Comparison of ENCODE assay signal across 22 cellular contexts in genomic region chr3:21357241-21357640, GRCh38.
"Had no signal": no experiment of that assay in that cellular context is flagged by ENCODE, and none has a peak within 500 bp of the region (broad histone marks: within the 10 kb centered on the region; RNA-seq: fewer than 3 reads in every experiment).

No MANE protein-coding gene starts in this region.

- H3K27me3 Mint-ChIP-seq: activated B cell treated with CpG ODN at 0.5 μM for 24 hours; activated CD4-positive, alpha-beta memory T cell treated with anti-CD3 and anti-CD28 coated beads, Interleukin-2, amount 10 ng/mL, durations not matched to agents 7 days and 5 days; activated naive CD4-positive, alpha-beta T cell treated with anti-CD3 and anti-CD28 coated beads, Interleukin-2, amount 10 ng/mL, durations not matched to agents 7 days and 5 days; activated naive CD8-positive, alpha-beta T cell treated with anti-CD3 and anti-CD28 coated beads for 36 hours; activated T-helper 17 cell treated with anti-CD3 and anti-CD28 coated beads, Interleukin-2, amount 50 U/mL, for 72 hours; T-helper 17 cell had no signal

- H3K36me3 Mint-ChIP-seq: activated naive CD4-positive, alpha-beta T cell treated with anti-CD3 and anti-CD28 coated beads, Interleukin-2, amount 10 ng/mL, durations not matched to agents 7 days and 5 days; activated naive CD8-positive, alpha-beta T cell treated with anti-CD3 and anti-CD28 coated beads for 36 hours had no signal

- DNase-seq: activated B cell treated with CpG ODN at 0.5 μM for 24 hours; activated CD4-positive, alpha-beta memory T cell treated with anti-CD3 and anti-CD28 coated beads, Interleukin-2, amount 10 ng/mL, durations not matched to agents 7 days and 5 days; activated CD4-positive, alpha-beta T cell treated with anti-CD3 and anti-CD28 coated beads, Interleukin-2, amount 50 U/mL, for 1 hour; activated gamma-delta T cell treated with Interleukin-2 at 50 U/mL for 16 hours; activated naive CD4-positive, alpha-beta T cell treated with anti-CD3 and anti-CD28 coated beads, Interleukin-2, amount 10 ng/mL, durations not matched to agents 7 days and 5 days; activated naive CD8-positive, alpha-beta T cell treated with anti-CD3 and anti-CD28 coated beads for 36 hours; activated T-cell treated with anti-CD3 and anti-CD28 coated beads for 4 hours; activated T-cell treated with anti-CD3 and anti-CD28 coated beads, Interleukin-2, amount 50 U/mL, for 48 hours; adrenal gland; anterior cingulate cortex; Karpas-422; NCI-H1105 treated with DMSO at 0.1 percent for 48 hours; NCI-H1436 treated with DMSO at 0.1 percent for 48 hours; NCI-H187; NCI-H2081; NCI-H446; NCI-H524; PC-3; SIG-M5; T-helper 17 cell; T-helper 9 cell had no signal

- H3K27me3 ChIP-seq: adrenal gland had no signal

- H3K4me1 Mint-ChIP-seq: activated B cell treated with CpG ODN at 0.5 μM for 24 hours; activated CD4-positive, alpha-beta memory T cell treated with anti-CD3 and anti-CD28 coated beads, Interleukin-2, amount 10 ng/mL, durations not matched to agents 7 days and 5 days; activated naive CD4-positive, alpha-beta T cell treated with anti-CD3 and anti-CD28 coated beads, Interleukin-2, amount 10 ng/mL, durations not matched to agents 7 days and 5 days; activated naive CD8-positive, alpha-beta T cell treated with anti-CD3 and anti-CD28 coated beads for 36 hours; activated T-helper 17 cell treated with anti-CD3 and anti-CD28 coated beads, Interleukin-2, amount 50 U/mL, for 72 hours; T-helper 17 cell had no signal

- H3K27ac ChIP-seq: adrenal gland had no signal

- ATAC-seq: activated T-helper 17 cell treated with anti-CD3 and anti-CD28 coated beads, Interleukin-2, amount 50 U/mL, for 72 hours; PC-3; T-helper 17 cell had no signal

- H3K4me1 ChIP-seq: adrenal gland had no signal

- H3K36me3 ChIP-seq: adrenal gland had no signal

- H3K4me3 ChIP-seq: adrenal gland had no signal

- H3K4me3 Mint-ChIP-seq: activated B cell treated with CpG ODN at 0.5 μM for 24 hours; activated CD4-positive, alpha-beta memory T cell treated with anti-CD3 and anti-CD28 coated beads, Interleukin-2, amount 10 ng/mL, durations not matched to agents 7 days and 5 days; activated naive CD4-positive, alpha-beta T cell treated with anti-CD3 and anti-CD28 coated beads, Interleukin-2, amount 10 ng/mL, durations not matched to agents 7 days and 5 days; activated naive CD8-positive, alpha-beta T cell treated with anti-CD3 and anti-CD28 coated beads for 36 hours; activated T-helper 17 cell treated with anti-CD3 and anti-CD28 coated beads, Interleukin-2, amount 50 U/mL, for 72 hours; T-helper 17 cell had no signal

- H3K9me3 Mint-ChIP-seq: activated CD4-positive, alpha-beta memory T cell treated with anti-CD3 and anti-CD28 coated beads, Interleukin-2, amount 10 ng/mL, durations not matched to agents 7 days and 5 days had no signal

- H3K9me3 ChIP-seq: adrenal gland had no signal

- H3K27ac Mint-ChIP-seq: activated B cell treated with CpG ODN at 0.5 μM for 24 hours; activated CD4-positive, alpha-beta memory T cell treated with anti-CD3 and anti-CD28 coated beads, Interleukin-2, amount 10 ng/mL, durations not matched to agents 7 days and 5 days; activated naive CD4-positive, alpha-beta T cell treated with anti-CD3 and anti-CD28 coated beads, Interleukin-2, amount 10 ng/mL, durations not matched to agents 7 days and 5 days; activated naive CD8-positive, alpha-beta T cell treated with anti-CD3 and anti-CD28 coated beads for 36 hours; activated T-helper 17 cell treated with anti-CD3 and anti-CD28 coated beads, Interleukin-2, amount 50 U/mL, for 72 hours; T-helper 17 cell had no signal
